ENCODE assay signal across 25 cellular contexts in genomic region chr1:33093004-33093403, GRCh38. TPM values are rescaled to one million over a fixed set of nuclear protein-coding genes. Genes with fewer than 3 reads are reported as not detected.
DNase-seq lines count a peak whose midpoint lies in the region; ATAC-seq and TF ChIP-seq lines count a peak whose summit lies in the region.
"Had no signal": no experiment of that assay in that cellular context is flagged by ENCODE, and none has a peak within 500 bp of the region (broad histone marks: within the 10 kb centered on the region; RNA-seq: fewer than 3 reads in every experiment).

No MANE protein-coding gene starts in this region.

- POLR2A ChIA-PET in WTC11 (lab: Charles Lee) (no interaction called here), GM10248 (lab: Yijun Ruan, JAX) (no interaction called here)

- no peaks in the 10 kb centered on the region for H3K9me3 Mint-ChIP-seq in activated CD8-positive, alpha-beta memory T cell treated with anti-CD3 and anti-CD28 coated beads, Interleukin-2, amount 10 ng/mL, durations not matched to agents 7 days and 5 days (ENCODE audit: low read depth)
- no peaks in the 10 kb centered on the region for H3K9me3 Mint-ChIP-seq in WTC11
- peaks cover 1% of the 10 kb centered on the region for H3K9me3 Mint-ChIP-seq in glutamatergic neuron (ENCODE audit: unreplicated experiment)
- H3K9me3 Mint-ChIP-seq: activated CD4-positive, alpha-beta memory T cell treated with anti-CD3 and anti-CD28 coated beads, Interleukin-2, amount 10 ng/mL, durations not matched to agents 7 days and 5 days; activated T-cell treated with anti-CD3 and anti-CD28 coated beads, Interleukin-2, amount 50 U/mL, for 72 hours; naive thymus-derived CD8-positive, alpha-beta T cell; T-helper 1 cell treated with Interleukin-12 subunit alpha and Interleukin-12 subunit beta and Interleukin-4 antibody, amounts not matched to agents 30 μg/mL and 1 μg/mL, for 36 hours had no signal

- H3K27ac Mint-ChIP-seq in activated CD8-positive, alpha-beta memory T cell treated with anti-CD3 and anti-CD28 coated beads, Interleukin-2, amount 10 ng/mL, durations not matched to agents 7 days and 5 days = no peak overlapping the region
- H3K27ac Mint-ChIP-seq in WTC11 (no peak overlapping the region), glutamatergic neuron (ENCODE audit: unreplicated experiment) (no peak overlapping the region)
- H3K27ac Mint-ChIP-seq: activated CD4-positive, alpha-beta memory T cell treated with anti-CD3 and anti-CD28 coated beads, Interleukin-2, amount 10 ng/mL, durations not matched to agents 7 days and 5 days; activated naive CD8-positive, alpha-beta T cell; activated T-cell treated with anti-CD3 and anti-CD28 coated beads, Interleukin-2, amount 50 U/mL, for 72 hours; CD14-positive monocyte; T-helper 1 cell treated with Interleukin-12 subunit alpha and Interleukin-12 subunit beta and Interleukin-4 antibody, amounts not matched to agents 30 μg/mL and 1 μg/mL, for 36 hours had no signal

- TF ChIP-seq CTCF in WTC11 (IDR thresholded peaks at IDR 0.05) = no peak
- no peak for TF ChIP-seq CTCF in glutamatergic neuron (IDR thresholded peaks at IDR 0.05; ENCODE audit: partially characterized antibody, unreplicated experiment)
- TF ChIP-seq CTCF in GM10248 (IDR thresholded peaks at IDR 0.05; ENCODE audit: control extremely low read depth, extremely low read depth, low read depth, missing control alignments) = no peak

- CTCF ChIA-PET in activated CD8-positive, alpha-beta memory T cell treated with anti-CD3 and anti-CD28 coated beads, Interleukin-2, amount 10 ng/mL, durations not matched to agents 7 days and 5 days (lab: Charles Lee) = interaction anchor here (0.8 to 12.7 kb wide), 6 partner anchors 8 to 44 kb away, joined by 3 to 127 read pairs (median 6); partner anchors contain the start of gene AZIN2
- CTCF ChIA-PET in WTC11 (lab: Charles Lee) (interaction anchor here (0.6 to 3.2 kb wide), 12 partner anchors 12 to 367 kb away, joined by 3 to 21 read pairs (median 4); partner anchors contain the start of genes AZIN2 and TRIM62), GM10248 (lab: Yijun Ruan, JAX) (interaction anchor here (0.8 to 4.9 kb wide), 9 partner anchors 8 to 375 kb away, joined by 3 to 49 read pairs (median 4); partner anchors contain the start of gene AZIN2)

- no peaks in the 10 kb centered on the region for H3K27me3 Mint-ChIP-seq in activated CD8-positive, alpha-beta memory T cell treated with anti-CD3 and anti-CD28 coated beads, Interleukin-2, amount 10 ng/mL, durations not matched to agents 7 days and 5 days
- H3K27me3 Mint-ChIP-seq in WTC11 (ENCODE audit: low read depth) (peaks cover 15% of the 10 kb centered on the region), glutamatergic neuron (ENCODE audit: unreplicated experiment) (no peaks in the 10 kb centered on the region)
- H3K27me3 Mint-ChIP-seq: activated CD4-positive, alpha-beta memory T cell treated with anti-CD3 and anti-CD28 coated beads, Interleukin-2, amount 10 ng/mL, durations not matched to agents 7 days and 5 days; activated naive CD8-positive, alpha-beta T cell; naive thymus-derived CD8-positive, alpha-beta T cell had no signal

- H3K36me3 Mint-ChIP-seq in activated CD8-positive, alpha-beta memory T cell treated with anti-CD3 and anti-CD28 coated beads, Interleukin-2, amount 10 ng/mL, durations not matched to agents 7 days and 5 days = peaks cover 11% of the 10 kb centered on the region
- H3K36me3 Mint-ChIP-seq in WTC11 = no peaks in the 10 kb centered on the region
- no peaks in the 10 kb centered on the region for H3K36me3 Mint-ChIP-seq in glutamatergic neuron (ENCODE audit: unreplicated experiment)
- H3K36me3 Mint-ChIP-seq: CD14-positive monocyte had no signal

- no peak overlapping the region for H3K4me3 Mint-ChIP-seq in activated CD8-positive, alpha-beta memory T cell treated with anti-CD3 and anti-CD28 coated beads, Interleukin-2, amount 10 ng/mL, durations not matched to agents 7 days and 5 days
- H3K4me3 Mint-ChIP-seq in WTC11 (no peak overlapping the region), glutamatergic neuron (ENCODE audit: unreplicated experiment) (no peak overlapping the region)
- H3K4me3 Mint-ChIP-seq: activated CD4-positive, alpha-beta memory T cell treated with anti-CD3 and anti-CD28 coated beads, Interleukin-2, amount 10 ng/mL, durations not matched to agents 7 days and 5 days; activated naive CD8-positive, alpha-beta T cell; activated T-cell treated with anti-CD3 and anti-CD28 coated beads, Interleukin-2, amount 50 U/mL, for 72 hours; CD14-positive monocyte; naive thymus-derived CD8-positive, alpha-beta T cell; T-helper 1 cell treated with Interleukin-12 subunit alpha and Interleukin-12 subunit beta and Interleukin-4 antibody, amounts not matched to agents 30 μg/mL and 1 μg/mL, for 36 hours had no signal

- H3K4me1 Mint-ChIP-seq in activated CD8-positive, alpha-beta memory T cell treated with anti-CD3 and anti-CD28 coated beads, Interleukin-2, amount 10 ng/mL, durations not matched to agents 7 days and 5 days = peaks cover 74% of the 10 kb centered on the region
- H3K4me1 Mint-ChIP-seq in WTC11 (peaks cover 15% of the 10 kb centered on the region), glutamatergic neuron (ENCODE audit: low read depth, unreplicated experiment) (no peaks in the 10 kb centered on the region)

- no peak for ATAC-seq in activated CD8-positive, alpha-beta memory T cell treated with anti-CD3 and anti-CD28 coated beads, Interleukin-2, amount 10 ng/mL, durations not matched to agents 7 days and 5 days
- ATAC-seq in WTC11 (peak; percentile 88), HG03045 (IDR thresholded peaks at IDR 0.05; ENCODE audit: unreplicated experiment) (no peak)
- ATAC-seq: activated T-cell treated with anti-CD3 and anti-CD28 coated beads, Interleukin-2, amount 50 U/mL, for 72 hours; naive thymus-derived CD8-positive, alpha-beta T cell; upper lobe of right lung had no signal

- peak; percentile 42 for DNase-seq in activated CD8-positive, alpha-beta memory T cell treated with anti-CD3 and anti-CD28 coated beads, Interleukin-2, amount 10 ng/mL, durations not matched to agents 7 days and 5 days
- no peak for DNase-seq in activated CD8-positive, alpha-beta memory T cell treated with anti-CD3 and anti-CD28 coated beads, Interleukin-2, amount 50 U/mL, for 48 hours
- DNase-seq in WTC11 (ENCODE audit: low spot score) = peak; percentile 34
- DNase-seq in glutamatergic neuron = peak; percentile 33
- DNase-seq in AG08396 (ENCODE audit: low spot score) = no peak
- DNase-seq in GM10248 (ENCODE audit: extremely low spot score) = no peak
- no peak for DNase-seq in inferior parietal cortex (ENCODE audit: extremely low spot score)
- DNase-seq: activated CD4-positive, alpha-beta memory T cell treated with anti-CD3 and anti-CD28 coated beads, Interleukin-2, amount 10 ng/mL, durations not matched to agents 7 days and 5 days; activated CD4-positive, CD25-positive, alpha-beta regulatory T cell; activated T-cell treated with anti-CD3 and anti-CD28 coated beads, Interleukin-2, amount 50 U/mL, for 72 hours; cortex of kidney; foreskin melanocyte; HCEC 1CT; hypothalamus; naive thymus-derived CD8-positive, alpha-beta T cell; NCI-H1092 treated with DMSO at 0.1 percent for 48 hours; NCI-H526 treated with DMSO at 0.1 percent for 48 hours; posterior cingulate gyrus; Right ventricle myocardium superior; stimulated activated CD4-positive, alpha-beta T cell treated with anti-CD3 and anti-CD28 coated beads, Interleukin-2, amount 100 ng/mL, for 24 hours; upper lobe of right lung had no signal

TF ChIP-seq in WTC11, 78 proteins besides CTCF, POLR2A, EP300 and RAD21 (continues in another document):
- TF ChIP-seq ZNF219 (CRISPR knock-in tag; IDR thresholded peaks at IDR 0.05; ENCODE audit: borderline replicate concordance) (no peak), ESRRA (CRISPR knock-in tag; IDR thresholded peaks at IDR 0.05; ENCODE audit: borderline replicate concordance) (no peak), NFE2L1 (CRISPR knock-in tag; IDR thresholded peaks at IDR 0.05) (no peak), ZNF671 (CRISPR knock-in tag; IDR thresholded peaks at IDR 0.05) (no peak), SMAD3 (CRISPR knock-in tag; IDR thresholded peaks at IDR 0.05; ENCODE audit: borderline replicate concordance) (no peak), ELF4 (CRISPR knock-in tag; IDR thresholded peaks at IDR 0.05; ENCODE audit: low read depth) (no peak), ZBTB21 (CRISPR knock-in tag; IDR thresholded peaks at IDR 0.05; ENCODE audit: borderline replicate concordance) (no peak), MLX (CRISPR knock-in tag; IDR thresholded peaks at IDR 0.05) (no peak)
- TF ChIP-seq, protein P1, sequence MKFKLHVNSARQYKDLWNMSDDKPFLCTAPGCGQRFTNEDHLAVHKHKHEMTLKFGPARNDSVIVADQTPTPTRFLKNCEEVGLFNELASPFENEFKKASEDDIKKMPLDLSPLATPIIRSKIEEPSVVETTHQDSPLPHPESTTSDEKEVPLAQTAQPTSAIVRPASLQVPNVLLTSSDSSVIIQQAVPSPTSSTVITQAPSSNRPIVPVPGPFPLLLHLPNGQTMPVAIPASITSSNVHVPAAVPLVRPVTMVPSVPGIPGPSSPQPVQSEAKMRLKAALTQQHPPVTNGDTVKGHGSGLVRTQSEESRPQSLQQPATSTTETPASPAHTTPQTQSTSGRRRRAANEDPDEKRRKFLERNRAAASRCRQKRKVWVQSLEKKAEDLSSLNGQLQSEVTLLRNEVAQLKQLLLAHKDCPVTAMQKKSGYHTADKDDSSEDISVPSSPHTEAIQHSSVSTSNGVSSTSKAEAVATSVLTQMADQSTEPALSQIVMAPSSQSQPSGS (CRISPR knock-in tag; IDR thresholded peaks at IDR 0.05; ENCODE audit: borderline replicate concordance, low read depth) = no peak

RNA-seq across cellular contexts. Expression of gene AZIN2, which starts 12.1 kb away (rescaled TPM):
- 10 to 100 TPM in 1 of 2 experiments, 1 to 10 TPM in 1; 7.8 to 19.4 TPM for total RNA-seq in activated CD8-positive, alpha-beta memory T cell treated with anti-CD3 and anti-CD28 coated beads, Interleukin-2, amount 10 ng/mL, durations not matched to agents 7 days and 5 days
- total RNA-seq in WTC11 (2021) (0.89 to 1.7 TPM (median 1.1 TPM) in 3 replicates), glutamatergic neuron (ENCODE audit: unreplicated experiment) (7.0 TPM)

RNA-seq across cellular contexts. Expression of gene AK2, which starts 56.3 kb away (rescaled TPM):
- total RNA-seq in activated CD8-positive, alpha-beta memory T cell treated with anti-CD3 and anti-CD28 coated beads, Interleukin-2, amount 10 ng/mL, durations not matched to agents 7 days and 5 days = 100 to 1,000 TPM; 218 to 279 TPM
- 124 to 132 TPM (median 130 TPM) in 3 replicates for total RNA-seq in WTC11 (2021)
- 52.7 TPM for total RNA-seq in glutamatergic neuron (ENCODE audit: unreplicated experiment)

Comparison
In these comparisons a context has a peak if more than half of its experiments do, and no peak if none do; other contexts are left out.
1. DNase-seq: peak in activated CD8-positive, alpha-beta memory T cell treated with anti-CD3 and anti-CD28 coated beads, Interleukin-2, amount 10 ng/mL, durations not matched to agents 7 days and 5 days (single experiment), WTC11 (single experiment) and glutamatergic neuron (single experiment); none in activated CD8-positive, alpha-beta memory T cell treated with anti-CD3 and anti-CD28 coated beads, Interleukin-2, amount 50 U/mL, for 48 hours (single experiment), AG08396 (single experiment), GM10248 (single experiment) and inferior parietal cortex (single experiment).